Comparison of ENCODE assay signal across 12 cellular contexts in the genomic region with DNA sequence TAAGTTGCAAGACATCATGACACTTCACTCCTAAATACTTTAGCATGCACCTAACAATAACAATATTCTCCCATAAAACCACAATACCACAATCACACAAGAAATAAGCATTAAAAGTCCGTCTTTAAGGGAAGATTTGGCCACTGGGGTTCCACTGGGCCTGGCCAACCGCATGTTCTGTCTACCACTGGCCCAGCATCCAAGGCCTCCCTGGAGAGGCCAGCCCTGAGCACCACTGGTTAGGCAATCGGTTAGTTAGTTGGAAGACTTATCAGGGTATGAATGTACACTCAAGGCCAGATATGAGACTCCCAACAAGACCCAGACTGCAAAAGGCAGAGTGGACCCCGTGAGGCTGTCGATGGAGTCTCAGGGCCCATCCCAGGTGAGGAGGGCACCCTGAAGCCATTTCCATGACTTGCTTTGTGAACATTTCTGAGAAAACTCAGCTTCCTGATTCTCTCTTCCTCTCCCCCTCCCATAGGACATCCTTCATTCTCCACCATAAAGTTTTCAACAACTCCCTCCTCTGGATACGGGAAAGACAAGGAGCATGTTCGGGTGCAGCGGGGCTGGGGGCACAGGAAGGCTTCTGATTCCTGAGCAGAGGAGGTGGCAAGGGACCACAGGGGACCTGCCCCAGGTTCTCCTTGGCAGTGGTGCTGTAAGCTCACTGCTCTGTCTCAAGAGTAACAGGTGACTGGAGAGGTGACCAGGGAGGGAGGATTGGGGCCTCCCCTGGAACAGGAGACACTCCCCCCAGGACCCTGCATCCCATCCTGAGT. TPM values are rescaled to one million over a fixed set of nuclear protein-coding genes. Genes with fewer than 3 reads are reported as not detected.
DNase-seq lines count a peak whose midpoint lies in the region; ATAC-seq and TF ChIP-seq lines count a peak whose summit lies in the region.
"Had no signal": no experiment of that assay in that cellular context is flagged by ENCODE, and none has a peak within 500 bp of the region (broad histone marks: within the 10 kb centered on the region; RNA-seq: fewer than 3 reads in every experiment).

No MANE protein-coding gene starts in this region.

- H3K4me1 Mint-ChIP-seq in stimulated activated naive CD8-positive, alpha-beta T cell treated with anti-CD3 and anti-CD28 coated beads, Interleukin-15, amount 100 ng/mL, for 72 hours: peaks cover 89% of the 10 kb centered on the region
- peaks cover 91% of the 10 kb centered on the region for H3K4me1 Mint-ChIP-seq in dendritic cell treated with granulocyte-macrophage colony-stimulating factor and Interleukin-4, amounts not matched to agents 40 ng/mL and 50 ng/mL, for 4 days (ENCODE audit: low read depth)
- H3K4me1 Mint-ChIP-seq in naive thymus-derived CD8-positive, alpha-beta T cell: peaks cover 47 to 93% (median 91%) of the 10 kb centered on the region in 4 donors

- no peaks in the 10 kb centered on the region for H3K9me3 Mint-ChIP-seq in stimulated activated naive CD8-positive, alpha-beta T cell treated with anti-CD3 and anti-CD28 coated beads, Interleukin-15, amount 100 ng/mL, for 72 hours
- no peaks in the 10 kb centered on the region for H3K9me3 Mint-ChIP-seq in dendritic cell treated with granulocyte-macrophage colony-stimulating factor and Interleukin-4, amounts not matched to agents 40 ng/mL and 50 ng/mL, for 4 days
- H3K9me3 Mint-ChIP-seq in naive thymus-derived CD8-positive, alpha-beta T cell: no peaks in the 10 kb centered on the region

- POLR2A ChIA-PET in naive thymus-derived CD8-positive, alpha-beta T cell (lab: Charles Lee): interaction anchor here (1.4 to 9.3 kb wide), 4 partner anchors 10 to 59 kb away, joined by 5 to 211 read pairs (median 10); partner anchors contain the start of gene RPLP0

- peak overlapping the region; percentile 13 to 72 for H3K27ac Mint-ChIP-seq in stimulated activated naive CD8-positive, alpha-beta T cell treated with anti-CD3 and anti-CD28 coated beads, Interleukin-15, amount 100 ng/mL, for 72 hours
- peak overlapping the region; percentile 71 for H3K27ac Mint-ChIP-seq in dendritic cell treated with granulocyte-macrophage colony-stimulating factor and Interleukin-4, amounts not matched to agents 40 ng/mL and 50 ng/mL, for 4 days
- H3K27ac Mint-ChIP-seq in naive thymus-derived CD8-positive, alpha-beta T cell: peak overlapping the region; percentile 61 to 91 (median 79)

- H3K27me3 Mint-ChIP-seq in stimulated activated naive CD8-positive, alpha-beta T cell treated with anti-CD3 and anti-CD28 coated beads, Interleukin-15, amount 100 ng/mL, for 72 hours: no peaks in the 10 kb centered on the region
- no peaks in the 10 kb centered on the region for H3K27me3 Mint-ChIP-seq in dendritic cell treated with granulocyte-macrophage colony-stimulating factor and Interleukin-4, amounts not matched to agents 40 ng/mL and 50 ng/mL, for 4 days
- no peaks in the 10 kb centered on the region for H3K27me3 Mint-ChIP-seq in naive thymus-derived CD8-positive, alpha-beta T cell

- H3K4me3 Mint-ChIP-seq in stimulated activated naive CD8-positive, alpha-beta T cell treated with anti-CD3 and anti-CD28 coated beads, Interleukin-15, amount 100 ng/mL, for 72 hours: no peak overlapping the region
- peak overlapping the region; percentile 37 for H3K4me3 Mint-ChIP-seq in dendritic cell treated with granulocyte-macrophage colony-stimulating factor and Interleukin-4, amounts not matched to agents 40 ng/mL and 50 ng/mL, for 4 days
- peak overlapping the region in 9 of 10 donors; percentile 5 to 94 (median 61) for H3K4me3 Mint-ChIP-seq in naive thymus-derived CD8-positive, alpha-beta T cell

- intact Hi-C loops in dendritic cell treated with granulocyte-macrophage colony-stimulating factor and Interleukin-4, amounts not matched to agents 40 ng/mL and 50 ng/mL, for 4 days (cut with micrococcal nuclease): no loop called here

- DNase-seq in stimulated activated naive CD8-positive, alpha-beta T cell treated with anti-CD3 and anti-CD28 coated beads, Interleukin-15, amount 100 ng/mL, for 72 hours: no peak
- DNase-seq in stimulated activated naive CD8-positive, alpha-beta T cell treated with anti-CD3 and anti-CD28 coated beads, Interleukin-15, Interleukin-2, amounts not matched to agents 100 U/mL and 50 U/mL, for 24 hours: no peak
- no peak for DNase-seq in naive thymus-derived CD8-positive, alpha-beta T cell
- no peak for DNase-seq in NAMALWA (ENCODE audit: low spot score)
- DNase-seq in GM19240 (ENCODE audit: insufficient read length, low spot score): no peak
- DNase-seq in GM10266 (ENCODE audit: extremely low spot score): no peak
- DNase-seq in NCI-H82 treated with DMSO at 0.1 percent for 48 hours (lab: John Stamatoyannopoulos, UW; ENCODE audit: unreplicated experiment): no peak
- DNase-seq: COR-L47, left lung, MM.1S, NCI-H82 had no signal

- TF ChIP-seq CTCF in GM10266 (IDR thresholded peaks at IDR 0.05; ENCODE audit: control insufficient read depth, insufficient read depth, low read depth, missing control alignments): no peak

- peaks cover 44% of the 10 kb centered on the region for H3K36me3 Mint-ChIP-seq in dendritic cell treated with granulocyte-macrophage colony-stimulating factor and Interleukin-4, amounts not matched to agents 40 ng/mL and 50 ng/mL, for 4 days (ENCODE audit: low read depth)
- H3K36me3 Mint-ChIP-seq in naive thymus-derived CD8-positive, alpha-beta T cell: peaks cover 0 to 20% (median 10%) of the 10 kb centered on the region in 3 donors

- ATAC-seq in stimulated activated naive CD8-positive, alpha-beta T cell treated with anti-CD3 and anti-CD28 coated beads, Interleukin-15, amount 100 ng/mL, for 72 hours: no peak
- ATAC-seq in stimulated activated naive CD8-positive, alpha-beta T cell treated with anti-CD3 and anti-CD28 coated beads, Interleukin-15, Interleukin-2, amounts not matched to agents 100 U/mL and 50 U/mL, for 24 hours: no peak
- ATAC-seq in naive thymus-derived CD8-positive, alpha-beta T cell: no peak
- ATAC-seq: left lung had no signal

RNA-seq across cellular contexts. Expression of gene PXN, which starts 5.9 kb away (rescaled TPM):
- total RNA-seq in naive thymus-derived CD8-positive, alpha-beta T cell: 10 to 100 TPM; 93.9 to 96.6 TPM
- polyA plus RNA-seq in naive thymus-derived CD8-positive, alpha-beta T cell: 10 to 100 TPM; 64.3 to 95.6 (median 80.4) TPM

RNA-seq across cellular contexts. Expression of gene RNU4-2, which starts 32.1 kb away (rescaled TPM):
- total RNA-seq in naive thymus-derived CD8-positive, alpha-beta T cell: 1,000 to 10,000 TPM; 4,355 to 8,006 TPM
- 10 to 100 TPM in 1 of 3 donors, not detected in 2; 79.6 TPM for polyA plus RNA-seq in naive thymus-derived CD8-positive, alpha-beta T cell

RNA-seq across cellular contexts. Expression of gene RNU4-1, which starts 33.4 kb away (rescaled TPM):
- 100 to 1,000 TPM; 519 to 934 TPM for total RNA-seq in naive thymus-derived CD8-positive, alpha-beta T cell
- not detected for polyA plus RNA-seq in naive thymus-derived CD8-positive, alpha-beta T cell

RNA-seq across cellular contexts. Expression of gene SIRT4, which starts 42.5 kb away (rescaled TPM):
- 1 to 10 TPM; 2.4 to 4.1 TPM for total RNA-seq in naive thymus-derived CD8-positive, alpha-beta T cell
- polyA plus RNA-seq in naive thymus-derived CD8-positive, alpha-beta T cell: 1 to 10 TPM; 1.9 to 3.2 (median 2.2) TPM

RNA-seq across cellular contexts. Expression of gene RPLP0, which starts 58.7 kb away (rescaled TPM):
- 1,000 to 10,000 TPM; 1,511 to 1,568 TPM for total RNA-seq in naive thymus-derived CD8-positive, alpha-beta T cell
- 1,000 to 10,000 TPM; 1,821 to 2,320 (median 1,964) TPM for polyA plus RNA-seq in naive thymus-derived CD8-positive, alpha-beta T cell

Comparison
In these comparisons a context has a peak if more than half of its experiments do, and no peak if none do; other contexts are left out.
1. H3K4me3 Mint-ChIP-seq: peak in dendritic cell treated with granulocyte-macrophage colony-stimulating factor and Interleukin-4, amounts not matched to agents 40 ng/mL and 50 ng/mL, for 4 days (single experiment) and naive thymus-derived CD8-positive, alpha-beta T cell (9 of 10); none in stimulated activated naive CD8-positive, alpha-beta T cell treated with anti-CD3 and anti-CD28 coated beads, Interleukin-15, amount 100 ng/mL, for 72 hours (0 of 2).
2. Peak in every context shown above with its lines, with median percentiles within 50 percentile points of each other: H3K27ac Mint-ChIP-seq.